In genomic region chr9:128946544-128946943, GRCh38 we compare ENCODE assay signal across 10 cellular contexts. TPM values are rescaled to one million over a fixed set of nuclear protein-coding genes. Genes with fewer than 3 reads are reported as not detected.
DNase-seq lines count a peak whose midpoint lies in the region; ATAC-seq, FAIRE-seq and TF ChIP-seq lines count a peak whose summit lies in the region.
"Had no signal": no experiment of that assay in that cellular context is flagged by ENCODE, and none has a peak within 500 bp of the region (broad histone marks: within the 10 kb centered on the region; RNA-seq: fewer than 3 reads in every experiment).

No MANE protein-coding gene starts in this region.

- peak overlapping the region; percentile 92 for H3K23ac ChIP-seq in IMR-90 (ENCODE audit: low read depth, low read length)

- no peak overlapping the region for H4K91ac ChIP-seq in IMR-90 (ENCODE audit: insufficient read depth, low read depth, low read length)

- no peak overlapping the region for H2BK20ac ChIP-seq in IMR-90 (ENCODE audit: low read depth, low read length)

- BruUV-seq in A673 (replicated peaks; lab: Mats Ljungman, UMichigan) = no TSS peak
- BruUV-seq in IMR-90 (replicated peaks; lab: Mats Ljungman, UMichigan) = no TSS peak

- H3K4me1 ChIP-seq in A673 (ENCODE audit: insufficient read depth, low read length, poor library complexity, severe bottlenecking) (peaks cover 5% of the 10 kb centered on the region), IMR-90 (ENCODE audit: control insufficient read depth, insufficient read depth, low read length) (peaks cover 7% of the 10 kb centered on the region), muscle layer of colon (ENCODE audit: insufficient read depth, low read length) (peaks cover 14% of the 10 kb centered on the region), small intestine (ENCODE audit: control insufficient read depth in 2 of 2, insufficient read depth in 1 of 2, low read depth in 1 of 2, low read length in 1 of 2) (peaks cover 3% of the 10 kb centered on the region in 2 donors)

- peak overlapping the region; percentile 93 for H3K4me3 ChIP-seq in A673 (ENCODE audit: low read depth, low read length, poor library complexity, severe bottlenecking)
- H3K4me3 ChIP-seq in IMR-90 (ENCODE audit: insufficient read depth, low read depth, low read length) = peak overlapping the region; percentile 94
- H3K4me3 ChIP-seq in muscle layer of colon (ENCODE audit: low read depth in 1 of 2, low read length in 2 of 2) = peak overlapping the region; percentile 66 to 81
- H3K4me3 ChIP-seq in small intestine (ENCODE audit: low read depth in 1 of 2, low read length in 2 of 2) = peak overlapping the region in 1 of 2 donors; percentile 95

- no peak overlapping the region for H2BK15ac ChIP-seq in IMR-90 (ENCODE audit: low read depth, low read length)

- H3K4me1 Mint-ChIP-seq in central memory CD8-positive, alpha-beta T cell = peaks cover 30% of the 10 kb centered on the region

- peak overlapping the region; percentile 93 for H3K27ac ChIP-seq in A673 (ENCODE audit: low read depth, low read length, poor library complexity, severe bottlenecking)
- H3K27ac ChIP-seq in IMR-90 (ENCODE audit: insufficient read depth, low read length) = peak overlapping the region; percentile 84
- peak overlapping the region; percentile 93 for H3K27ac ChIP-seq in muscle layer of colon (ENCODE audit: low read depth, low read length)
- no peak overlapping the region for H3K27ac ChIP-seq in small intestine (ENCODE audit: low read depth in 1 of 2, low read length in 1 of 2)

- H3K79me1 ChIP-seq in IMR-90 (ENCODE audit: low read depth in 1 of 2, low read length in 2 of 2) = peaks cover 28 to 57% of the 10 kb centered on the region in 2 experiments

- no peak overlapping the region for H3K56ac ChIP-seq in IMR-90 (ENCODE audit: extremely low read depth, insufficient read depth, low read length)

- H3K9ac ChIP-seq in IMR-90 (ENCODE audit: low read depth, low read length) (peak overlapping the region; percentile 80), muscle layer of colon (ENCODE audit: low read length) (peak overlapping the region; percentile 2)

- FAIRE-seq in small intestine (lab: Jason Lieb, UNC) = no peak
- FAIRE-seq: colon had no signal

- H3K18ac ChIP-seq in IMR-90 (ENCODE audit: low read depth, low read length) = no peak overlapping the region

- H3K4me3 Mint-ChIP-seq in central memory CD8-positive, alpha-beta T cell = peak overlapping the region; percentile 100

- H2BK120ac ChIP-seq in IMR-90 (ENCODE audit: low read depth, low read length) = no peak overlapping the region

- no peak for TF ChIP-seq POLR2A in IMR-90 (IDR thresholded peaks at IDR 0.05; ENCODE audit: low read depth, low read length)

- DNase-seq in A673 (ENCODE audit: low spot score) (no peak), IMR-90 (no peak), OCI-M1 (lab: John Stamatoyannopoulos, UW) (no peak), HuH-7.5 (ENCODE audit: low spot score) (no peak), small intestine (no peak), kidney glomerular epithelial cell (lab: John Stamatoyannopoulos, UW) (no peak)
- no peak for DNase-seq in central memory CD8-positive, alpha-beta T cell (ENCODE audit: low spot score in 2 of 2)

- H3K9me3 ChIP-seq in A673 (ENCODE audit: low read depth, low read length, poor library complexity, severe bottlenecking) = no peaks in the 10 kb centered on the region
- no peaks in the 10 kb centered on the region for H3K9me3 ChIP-seq in IMR-90 (ENCODE audit: control insufficient read depth, insufficient read depth, low read length)
- no peaks in the 10 kb centered on the region for H3K9me3 ChIP-seq in muscle layer of colon (ENCODE audit: low read length)
- no peaks in the 10 kb centered on the region for H3K9me3 ChIP-seq in small intestine (ENCODE audit: control insufficient read depth, low read depth)

- no peaks in the 10 kb centered on the region for H3K27me3 Mint-ChIP-seq in central memory CD8-positive, alpha-beta T cell

- dilution Hi-C loops in IMR-90 (cut with HindIII; ENCODE audit: low sequenced_read_pairs, unreplicated experiment) = no loop called here

- peaks cover 28% of the 10 kb centered on the region for H3K36me3 Mint-ChIP-seq in central memory CD8-positive, alpha-beta T cell (ENCODE audit: insufficient read depth)

- no peaks in the 10 kb centered on the region for H3K9me3 Mint-ChIP-seq in central memory CD8-positive, alpha-beta T cell

- peaks cover 16% of the 10 kb centered on the region for H3K9me1 ChIP-seq in IMR-90 (ENCODE audit: insufficient read depth, low read length)

- peak overlapping the region; percentile 96 for H2AK5ac ChIP-seq in IMR-90 (ENCODE audit: low read depth, low read length)

- CTCF ChIA-PET in A673 (lab: Charles Lee) = interaction anchor here (0.6 kb wide), 1 partner anchor 69 kb away, joined by 3 read pairs; no protein-coding TSS in a partner anchor
- CTCF ChIA-PET in IMR-90 (lab: Yijun Ruan, JAX) = no interaction called here

- peak overlapping the region; percentile 99 for H3K4me2 ChIP-seq in IMR-90 (ENCODE audit: low read depth, low read length)

- intact Hi-C loops in A673 (cut with micrococcal nuclease; ENCODE audit: unreplicated experiment) (loop anchor here (5.0 kb wide), 1 partner anchor 84 kb away; no protein-coding TSS in a partner anchor), IMR-90 (cut with micrococcal nuclease) (loop anchor here (5.0 kb wide), 2 partner anchors 64 to 84 kb away; partner anchors contain the start of genes KYAT1 and LRRC8A)

- POLR2A ChIA-PET in A673 (lab: Charles Lee; ENCODE audit: low non-redundant PET) (no interaction called here), IMR-90 (lab: Charles Lee; ENCODE audit: unreplicated experiment) (interaction anchor here (0.5 kb wide), 1 partner anchor 118 kb away, joined by 3 read pairs; no protein-coding TSS in a partner anchor)

- H3K36me3 ChIP-seq in A673 (ENCODE audit: insufficient read depth, low read length, poor library complexity, severe bottlenecking) (peaks cover 16% of the 10 kb centered on the region), IMR-90 (ENCODE audit: control insufficient read depth, insufficient read depth, low read length) (peaks cover 10% of the 10 kb centered on the region), muscle layer of colon (ENCODE audit: insufficient read depth, low read length) (no peaks in the 10 kb centered on the region), small intestine (ENCODE audit: control insufficient read depth in 2 of 2, insufficient read depth in 2 of 2, low read length in 2 of 2) (no peaks in the 10 kb centered on the region)

- in situ Hi-C loops in IMR-90 (cut with MboI; ENCODE audit: low sequenced_read_pairs) = no loop called here

- H3K27ac Mint-ChIP-seq in central memory CD8-positive, alpha-beta T cell (ENCODE audit: low read depth) = peak overlapping the region; percentile 95

- peak overlapping the region; percentile 75 for H2BK5ac ChIP-seq in IMR-90 (ENCODE audit: low read depth, low read length, poor library complexity, severe bottlenecking)

- WGBS in IMR-90 (ENCODE audit: extremely low coverage in 2 of 2, insufficient read length in 1 of 2), 2 experiments = 81% methylated on average over 6 of the region's 9 CpGs; no CpG with 5 or more reads in 1 of the 2 experiments
- WGBS in small intestine, 3 donors = 37 to 70% (median 48%) methylated on average over 9 of the region's 9 CpGs

- H3K14ac ChIP-seq in IMR-90 (replicated peaks; ENCODE audit: low read depth, low read length) = peak overlapping the region; percentile 91

- H3K4ac ChIP-seq in IMR-90 (ENCODE audit: low read depth, low read length) = peak overlapping the region; percentile 90

- H3K27me3 ChIP-seq in A673 (replicated peaks; ENCODE audit: insufficient read depth, low read depth, low read length, poor library complexity) (no peaks in the 10 kb centered on the region), IMR-90 (ENCODE audit: control insufficient read depth, insufficient read depth, low read length) (no peaks in the 10 kb centered on the region), muscle layer of colon (ENCODE audit: control insufficient read depth in 1 of 2, insufficient read depth in 2 of 2, low read length in 2 of 2) (no peaks in the 10 kb centered on the region), small intestine (ENCODE audit: control insufficient read depth in 2 of 2, insufficient read depth in 2 of 2, low read length in 2 of 2) (no peaks in the 10 kb centered on the region)

- no peak for ATAC-seq in IMR-90 (ENCODE audit: low read depth)
- no peak for ATAC-seq in central memory CD8-positive, alpha-beta T cell (replicated peaks; ENCODE audit: extremely low read depth, poor library complexity, severe bottlenecking)

- peak overlapping the region; percentile 100 for H2AFZ ChIP-seq in IMR-90 (replicated peaks; ENCODE audit: low read length, poor library complexity)

- TF ChIP-seq CTCF in A673 (conservative IDR thresholded peaks at IDR 0.05; ENCODE audit: low read depth, low read length) = no peak
- no peak for TF ChIP-seq CTCF in IMR-90 (conservative IDR thresholded peaks at IDR 0.05; ENCODE audit: low read depth, low read length)

- peak overlapping the region; percentile 83; the same call in 1 of the 2 replicates for H4K5ac ChIP-seq in IMR-90 (ENCODE audit: low read depth, low read length)

- peak overlapping the region; percentile 63 to 95; a peak in 3 of 4 replicates for H4K8ac ChIP-seq in IMR-90 (ENCODE audit: low read depth in 2 of 2, low read length in 2 of 2)

- H4K20me1 ChIP-seq in IMR-90 (ENCODE audit: insufficient read depth, low read length) = peaks cover 7% of the 10 kb centered on the region; the same call in 1 of the 2 replicates

- peak overlapping the region; percentile 97 for H2AK9ac ChIP-seq in IMR-90 (replicated peaks; ENCODE audit: low read depth, low read length, poor library complexity)

- TF ChIP-seq RAD21 in IMR-90 (IDR thresholded peaks at IDR 0.05; ENCODE audit: low read length) = no peak

TF ChIP-seq in IMR-90, 13 proteins besides CTCF, POLR2A, EP300 and RAD21 (continues in another document):
- no peak for TF ChIP-seq MXI1 (IDR thresholded peaks at IDR 0.05; ENCODE audit: borderline replicate concordance, low read depth, low read length)

RNA-seq across cellular contexts. Expression of gene DOLK, which starts 0.9 kb away (rescaled TPM):
- total RNA-seq in A673 (2021) = 20.6 and 23.2 TPM in 2 replicates
- total RNA-seq in IMR-90 (2012; rRNA removed) = 26.4 and 30.8 TPM in 2 replicates
- polyA plus RNA-seq in IMR-90 (2012; rRNA removed) = 23.2 and 25.4 TPM in 2 replicates
- polyA plus RNA-seq in IMR-90 (2012; cell fraction: cytosol; rRNA removed) = 17.5 and 30.4 TPM in 2 replicates
- polyA plus RNA-seq in IMR-90 (2012; cell fraction: nucleus; rRNA removed; ENCODE audit: low replicate concordance) = 9.8 and 10.4 TPM in 2 replicates
- 10 to 100 TPM in 1 of 3 donors, 1 to 10 TPM in 2; 2.9 to 13.8 (median 4.6) TPM for polyA plus RNA-seq in small intestine

RNA-seq across cellular contexts. Expression of gene NUP188, which starts 1.0 kb away (rescaled TPM):
- total RNA-seq in A673 (2021) = 147 and 170 TPM in 2 replicates
- total RNA-seq in IMR-90 (2012; rRNA removed) = 52.5 and 59.1 TPM in 2 replicates
- polyA plus RNA-seq in IMR-90 (2012; rRNA removed) = 53.0 and 57.0 TPM in 2 replicates
- 30.5 and 31.3 TPM in 2 replicates for polyA plus RNA-seq in IMR-90 (2012; cell fraction: cytosol; rRNA removed)
- polyA plus RNA-seq in IMR-90 (2012; cell fraction: nucleus; rRNA removed; ENCODE audit: low replicate concordance) = 48.5 and 87.0 TPM in 2 replicates
- polyA plus RNA-seq in small intestine = 10 to 100 TPM in 1 of 3 donors, 1 to 10 TPM in 2; 4.9 to 14.9 (median 4.9) TPM

RNA-seq across cellular contexts. Expression of gene PHYHD1, which starts 25.8 kb away (rescaled TPM):
- 6.3 and 8.0 TPM in 2 replicates for total RNA-seq in A673 (2021)
- 2.2 and 3.3 TPM in 2 replicates for total RNA-seq in IMR-90 (2012; rRNA removed)
- 8.4 and 10.0 TPM in 2 replicates for polyA plus RNA-seq in IMR-90 (2012; rRNA removed)
- 4.2 and 8.4 TPM in 2 replicates for polyA plus RNA-seq in IMR-90 (2012; cell fraction: cytosol; rRNA removed)
- polyA plus RNA-seq in IMR-90 (2012; cell fraction: nucleus; rRNA removed; ENCODE audit: low replicate concordance) = 18.1 and 18.9 TPM in 2 replicates
- 1 to 10 TPM; 1.1 to 6.5 (median 3.2) TPM for polyA plus RNA-seq in small intestine
- total RNA-seq: M059J had no signal

Comparison
In these comparisons a context has a peak if more than half of its experiments do, and no peak if none do; other contexts are left out.
1. H3K27ac ChIP-seq: peak in A673 (single experiment), IMR-90 (single experiment) and muscle layer of colon (single experiment); none in small intestine (0 of 2).